In the genomic region with DNA sequence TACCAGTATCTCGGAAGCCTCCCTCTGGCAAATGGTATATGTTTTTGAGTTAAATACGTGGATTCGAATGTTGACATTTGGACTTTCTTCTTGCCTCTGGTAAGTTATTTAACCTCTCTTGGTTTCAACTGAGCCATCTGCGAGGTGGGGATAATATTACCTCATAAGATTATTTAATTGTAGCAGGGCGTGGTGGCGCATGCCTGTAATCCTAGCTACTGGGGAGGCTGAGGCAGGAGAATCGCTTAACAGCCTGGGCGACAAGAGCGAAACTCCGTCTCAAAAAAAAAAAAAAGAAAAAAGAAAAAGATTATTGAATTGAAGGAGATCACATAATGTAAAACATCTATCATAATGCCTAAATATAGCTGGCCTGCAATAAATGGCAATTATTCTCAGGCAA, we compare ENCODE assay signal across 8 cellular contexts. TPM values are rescaled to one million over a fixed set of nuclear protein-coding genes. Genes with fewer than 3 reads are reported as not detected.
DNase-seq lines count a peak whose midpoint lies in the region; ATAC-seq and TF ChIP-seq lines count a peak whose summit lies in the region.

No MANE protein-coding gene starts in this region.

- H3K79me2 ChIP-seq in DOHH2 (ENCODE audit: control insufficient read depth, low read length) (peaks cover 42% of the 10 kb centered on the region), OCI-LY7 (ENCODE audit: insufficient read depth, low read depth, low read length) (peaks cover 32% of the 10 kb centered on the region), parathyroid adenoma (peaks cover 14% of the 10 kb centered on the region)

- H3K36me3 ChIP-seq in DOHH2 (ENCODE audit: control insufficient read depth, low read length) (peaks cover 14% of the 10 kb centered on the region), OCI-LY7 (ENCODE audit: insufficient read depth, low read length) (peaks cover 5% of the 10 kb centered on the region; the same call in 1 of the 2 replicates), parathyroid adenoma (ENCODE audit: control insufficient read depth, insufficient read depth, low read length) (no peaks in the 10 kb centered on the region)

- H3K4me1 ChIP-seq in DOHH2 (ENCODE audit: control insufficient read depth, low read length) (peaks cover 20% of the 10 kb centered on the region), OCI-LY7 (ENCODE audit: insufficient read depth, low read length, poor library complexity, severe bottlenecking) (peaks cover 26% of the 10 kb centered on the region), parathyroid adenoma (no peaks in the 10 kb centered on the region)

- H3K4me3 ChIP-seq in DOHH2 (ENCODE audit: low read length), result peak overlapping the region; percentile 91
- H3K4me3 ChIP-seq in OCI-LY7 (ENCODE audit: low read depth, low read length, poor library complexity, severe bottlenecking), result peak overlapping the region; percentile 84
- H3K4me3 ChIP-seq in epithelial cell of esophagus (ENCODE audit: low read length), result peak overlapping the region; percentile 59
- peak overlapping the region; percentile 79 for H3K4me3 ChIP-seq in parathyroid adenoma (ENCODE audit: low read depth, low read length)

- DNase-seq in OCI-LY7 (ENCODE audit: low spot score), result no peak
- no peak for DNase-seq in epithelial cell of esophagus (ENCODE audit: low read depth)
- no peak for DNase-seq in epidermal melanocyte (ENCODE audit: insufficient read length, low spot score)
- DNase-seq in NCI-H446 treated with DMSO at 0.1 percent for 48 hours (lab: John Stamatoyannopoulos, UW), result no peak
- DNase-seq in effector CD4-positive, alpha-beta T cell, result no peak

- BruUV-seq in OCI-LY7 (replicated peaks; lab: Mats Ljungman, UMichigan), result TSS peak; percentile 100

- H3K4me2 ChIP-seq in DOHH2 (ENCODE audit: low read length) (peak overlapping the region; percentile 81), OCI-LY7 (ENCODE audit: low read length) (peak overlapping the region; percentile 57), parathyroid adenoma (ENCODE audit: low read length) (peak overlapping the region; percentile 89)

- no peak for ATAC-seq in HG02885 (IDR thresholded peaks at IDR 0.05; ENCODE audit: poor library complexity, unreplicated experiment)

- POLR2A ChIA-PET in OCI-LY7 (lab: Charles Lee), result interaction anchor here (0.6 to 3.0 kb wide), 4 partner anchors 16 to 242 kb away, joined by 3 to 17 read pairs (median 4); a partner anchor contains a TSS

- H4K20me1 ChIP-seq in DOHH2 (ENCODE audit: control insufficient read depth, insufficient read depth, low read depth, low read length), result no peaks in the 10 kb centered on the region
- H4K20me1 ChIP-seq in OCI-LY7 (ENCODE audit: insufficient read depth, low read length), result no peaks in the 10 kb centered on the region

- no peaks in the 10 kb centered on the region; the same call in 1 of the 2 replicates for H3F3A ChIP-seq in DOHH2 (ENCODE audit: control insufficient read depth, insufficient read depth)

- H3K9ac ChIP-seq in parathyroid adenoma, result no peak overlapping the region

- intact Hi-C loops in OCI-LY7 (cut with micrococcal nuclease; ENCODE audit: unreplicated experiment), result no loop called here

- peak overlapping the region; percentile 65; the same call in 1 of the 2 replicates for H2AFZ ChIP-seq in OCI-LY7 (ENCODE audit: low read length)
- H2AFZ ChIP-seq in parathyroid adenoma, result peak overlapping the region; percentile 93

- H3K27ac ChIP-seq in DOHH2 (ENCODE audit: low read depth, low read length), result peak overlapping the region; percentile 60
- peak overlapping the region; percentile 73 for H3K27ac ChIP-seq in OCI-LY7 (ENCODE audit: low read depth, low read length, poor library complexity, severe bottlenecking)
- H3K27ac ChIP-seq in parathyroid adenoma, result peak overlapping the region; percentile 75

- CTCF ChIA-PET in OCI-LY7 (lab: Charles Lee; ENCODE audit: unreplicated experiment), result no interaction called here

- no peaks in the 10 kb centered on the region for H3K27me3 ChIP-seq in DOHH2 (ENCODE audit: control insufficient read depth, low read length)
- H3K27me3 ChIP-seq in parathyroid adenoma (ENCODE audit: control insufficient read depth, insufficient read depth, low read length), result no peaks in the 10 kb centered on the region

- H3K9me3 ChIP-seq in DOHH2 (ENCODE audit: control insufficient read depth, insufficient read depth, low read length) (no peaks in the 10 kb centered on the region), OCI-LY7 (ENCODE audit: low read length) (no peaks in the 10 kb centered on the region), parathyroid adenoma (ENCODE audit: control insufficient read depth, low read length) (no peaks in the 10 kb centered on the region)

- no peaks in the 10 kb centered on the region for H3K9me2 ChIP-seq in DOHH2 (replicated peaks; ENCODE audit: control insufficient read depth, low read length)
- H3K9me2 ChIP-seq in OCI-LY7 (ENCODE audit: insufficient read depth, low read length), result no peaks in the 10 kb centered on the region

- no peak for TF ChIP-seq CTCF in DOHH2 (IDR thresholded peaks at IDR 0.05; ENCODE audit: low read depth, low read length, poor library complexity, severe bottlenecking)
- no peak for TF ChIP-seq CTCF in OCI-LY7 (conservative IDR thresholded peaks at IDR 0.05; ENCODE audit: low read length)
- TF ChIP-seq CTCF in epithelial cell of esophagus (IDR thresholded peaks at IDR 0.05; ENCODE audit: insufficient read depth, low read depth, low read length, missing control alignments), result no peak
- TF ChIP-seq CTCF in parathyroid adenoma (IDR thresholded peaks at IDR 0.05), result no peak

RNA-seq across cellular contexts. Expression of a gene that starts 0.4 kb away (rescaled TPM):
- 15.9 and 20.2 TPM in 2 replicates for total RNA-seq in OCI-LY7 (2014; rRNA removed; shearing (Covaris generic))
- 17.6 and 17.8 TPM in 2 replicates for total RNA-seq in OCI-LY7 (2022)

RNA-seq across cellular contexts. Expression of a gene that starts 16.4 kb away (rescaled TPM):
- total RNA-seq in OCI-LY7 (2014; rRNA removed; shearing (Covaris generic)), result 14.9 and 16.0 TPM in 2 replicates
- 12.3 and 12.6 TPM in 2 replicates for total RNA-seq in OCI-LY7 (2022)

RNA-seq across cellular contexts. Expression of a gene that starts 28.9 kb away (rescaled TPM):
- total RNA-seq in OCI-LY7 (2014; rRNA removed; shearing (Covaris generic)), result 74.7 and 117 TPM in 2 replicates
- total RNA-seq in OCI-LY7 (2022), result 276 and 307 TPM in 2 replicates

RNA-seq across cellular contexts. Expression of a gene that starts 29.0 kb away (rescaled TPM):
- 54.5 and 62.9 TPM in 2 replicates for total RNA-seq in OCI-LY7 (2014; rRNA removed; shearing (Covaris generic))
- total RNA-seq in OCI-LY7 (2022), result 64.4 and 68.4 TPM in 2 replicates
